In genomic region chr2:75025216-75025615, GRCh38 we compare ENCODE assay signal across 18 cellular contexts.
DNase-seq lines count a peak whose midpoint lies in the region; ATAC-seq and TF ChIP-seq lines count a peak whose summit lies in the region.
"Had no signal": no experiment of that assay in that cellular context is flagged by ENCODE, and none has a peak within 500 bp of the region (broad histone marks: within the 10 kb centered on the region; RNA-seq: fewer than 3 reads in every experiment).

No MANE protein-coding gene starts in this region.

- H3K79me1 ChIP-seq in IMR-90 (ENCODE audit: low read depth in 1 of 2, low read length in 2 of 2) = no peaks in the 10 kb centered on the region
- peaks cover 4% of the 10 kb centered on the region for H3K79me1 ChIP-seq in trophoblast cell (ENCODE audit: low read length)

- H2BK120ac ChIP-seq in IMR-90 (ENCODE audit: low read depth, low read length) (peak overlapping the region; percentile 70), trophoblast cell (ENCODE audit: insufficient read depth, low read length, poor library complexity) (no peak overlapping the region)

- peak overlapping the region; percentile 34; the same call in 1 of the 2 replicates for H3K4ac ChIP-seq in IMR-90 (ENCODE audit: low read depth, low read length)
- H3K4ac ChIP-seq in trophoblast cell (ENCODE audit: low read depth, low read length) = no peak overlapping the region

- H3K4me1 ChIP-seq in IMR-90 (ENCODE audit: control insufficient read depth, insufficient read depth, low read length) = peaks cover 9% of the 10 kb centered on the region
- H3K4me1 ChIP-seq in esophagus muscularis mucosa = no peaks in the 10 kb centered on the region
- H3K4me1 ChIP-seq in trophoblast cell (ENCODE audit: control insufficient read depth in 1 of 2, insufficient read depth in 2 of 2, low read length in 2 of 2) = peaks cover 7 to 11% of the 10 kb centered on the region in 2 experiments

- no peak for TF ChIP-seq POLR2A in IMR-90 (IDR thresholded peaks at IDR 0.05; ENCODE audit: low read depth, low read length)
- no peak for TF ChIP-seq POLR2A in esophagus muscularis mucosa (IDR thresholded peaks at IDR 0.05; ENCODE audit: low read depth)

- no peak overlapping the region for H2BK12ac ChIP-seq in trophoblast cell (ENCODE audit: low read length)

- BruUV-seq in IMR-90 (replicated peaks; lab: Mats Ljungman, UMichigan) = no TSS peak

- H2AK9ac ChIP-seq in IMR-90 (replicated peaks; ENCODE audit: low read depth, low read length, poor library complexity) = no peak overlapping the region

- H4K5ac ChIP-seq in IMR-90 (ENCODE audit: low read depth, low read length) = no peak overlapping the region

- H2BK5ac ChIP-seq in IMR-90 (ENCODE audit: low read depth, low read length, poor library complexity, severe bottlenecking) (no peak overlapping the region), trophoblast cell (ENCODE audit: low read depth, low read length, poor library complexity) (no peak overlapping the region)

- no peaks in the 10 kb centered on the region for H3K79me2 ChIP-seq in trophoblast cell (ENCODE audit: control insufficient read depth, insufficient read depth, low read length, poor library complexity)

- peak overlapping the region; percentile 53 for H2BK20ac ChIP-seq in IMR-90 (ENCODE audit: low read depth, low read length)

- no peaks in the 10 kb centered on the region for H4K20me1 ChIP-seq in IMR-90 (ENCODE audit: insufficient read depth, low read length)
- H4K20me1 ChIP-seq: BLaER1 treated with 17β-estradiol and CSF1 and Interleukin-3, amounts not matched to agents 10 nM and 100 nM had no signal

- DNase-seq in IMR-90 (no peak), esophagus muscularis mucosa (ENCODE audit: extremely low spot score) (peak; percentile 81), trophoblast cell (no peak), NCI-H128 (lab: John Stamatoyannopoulos, UW; ENCODE audit: unreplicated experiment) (no peak)
- no peak for DNase-seq in activated T-cell treated with anti-CD3 and anti-CD28 coated beads, Interleukin-2, amount 50 U/mL, for 1 hour
- DNase-seq: AML-193; Caco-2; Calu3; CD4-positive, alpha-beta T cell; CD8-positive, alpha-beta T cell; DND-41; GDM1 had no signal

- intact Hi-C loops in IMR-90 (cut with micrococcal nuclease) (no loop called here), esophagus muscularis mucosa (cut with DNase I) (no loop called here)

- H3K18ac ChIP-seq in IMR-90 (ENCODE audit: low read depth, low read length) = no peak overlapping the region; the same call in 1 of the 2 replicates
- H3K18ac ChIP-seq in trophoblast cell (ENCODE audit: low read length) = no peak overlapping the region

- H3K9me3 ChIP-seq in IMR-90 (ENCODE audit: control insufficient read depth, insufficient read depth, low read length) = no peaks in the 10 kb centered on the region
- no peaks in the 10 kb centered on the region for H3K9me3 ChIP-seq in esophagus muscularis mucosa
- H3K9me3 ChIP-seq in trophoblast cell (ENCODE audit: insufficient read depth, low read depth, low read length) = no peaks in the 10 kb centered on the region
- H3K9me3 ChIP-seq: A549; BLaER1 treated with 17β-estradiol and CSF1 and Interleukin-3, amounts not matched to agents 10 nM and 100 nM; Caco-2 had no signal

- H3K9me1 ChIP-seq in IMR-90 (ENCODE audit: insufficient read depth, low read length) = peaks cover 2% of the 10 kb centered on the region; the same call in 1 of the 2 replicates

- H4K12ac ChIP-seq in trophoblast cell (ENCODE audit: low read depth, low read length) = no peak overlapping the region

- TF ChIP-seq RAD21 in IMR-90 (IDR thresholded peaks at IDR 0.05; ENCODE audit: low read length) = no peak

- H2BK15ac ChIP-seq in IMR-90 (ENCODE audit: low read depth, low read length) = 0 out of 3 replicates have a peak overlapping the region, but pooled peaks have one; percentile 71

- H4K8ac ChIP-seq in IMR-90 (ENCODE audit: low read depth in 2 of 2, low read length in 2 of 2) (no peak overlapping the region; a peak in 1 of 4 replicates), trophoblast cell (ENCODE audit: low read depth, low read length) (no peak overlapping the region)

- H3K23ac ChIP-seq in IMR-90 (ENCODE audit: low read depth, low read length) = no peak overlapping the region
- H3K23ac ChIP-seq in trophoblast cell (ENCODE audit: low read length) = no peak overlapping the region

- H3K27me3 ChIP-seq in IMR-90 (ENCODE audit: control insufficient read depth, insufficient read depth, low read length) = no peaks in the 10 kb centered on the region
- H3K27me3 ChIP-seq in esophagus muscularis mucosa = no peaks in the 10 kb centered on the region
- H3K27me3 ChIP-seq in trophoblast cell (ENCODE audit: insufficient read depth, low read length) = no peaks in the 10 kb centered on the region
- H3K27me3 ChIP-seq: BLaER1 treated with 17β-estradiol and CSF1 and Interleukin-3, amounts not matched to agents 10 nM and 100 nM had no signal

- H4K91ac ChIP-seq in IMR-90 (ENCODE audit: insufficient read depth, low read depth, low read length) (peak overlapping the region; percentile 28; the same call in 1 of the 2 replicates), trophoblast cell (ENCODE audit: low read depth, low read length) (no peak overlapping the region)

- dilution Hi-C loops in IMR-90 (cut with HindIII; ENCODE audit: low sequenced_read_pairs, unreplicated experiment) = no loop called here

- H2AFZ ChIP-seq in IMR-90 (replicated peaks; ENCODE audit: low read length, poor library complexity) = no peak overlapping the region
- H2AFZ ChIP-seq in trophoblast cell (ENCODE audit: insufficient read depth, low read length, poor library complexity) = no peak overlapping the region

- TF ChIP-seq CTCF in IMR-90 (conservative IDR thresholded peaks at IDR 0.05; ENCODE audit: low read depth, low read length) (no peak), esophagus muscularis mucosa (IDR thresholded peaks at IDR 0.05) (no peak)

- POLR2A ChIA-PET in IMR-90 (lab: Charles Lee; ENCODE audit: unreplicated experiment) = no interaction called here

- H3K9ac ChIP-seq in IMR-90 (ENCODE audit: low read depth, low read length) (no peak overlapping the region), trophoblast cell (ENCODE audit: low read length) (peak overlapping the region; percentile 30)
- H3K9ac ChIP-seq: BLaER1 treated with 17β-estradiol and CSF1 and Interleukin-3, amounts not matched to agents 10 nM and 100 nM had no signal

- H3K36me3 ChIP-seq in IMR-90 (ENCODE audit: control insufficient read depth, insufficient read depth, low read length) (no peaks in the 10 kb centered on the region), esophagus muscularis mucosa (no peaks in the 10 kb centered on the region), trophoblast cell (ENCODE audit: control insufficient read depth in 1 of 2, insufficient read depth in 2 of 2, low read length in 2 of 2) (no peaks in the 10 kb centered on the region)

- no peak overlapping the region for H3K27ac ChIP-seq in IMR-90 (ENCODE audit: insufficient read depth, low read length)
- no peak overlapping the region for H3K27ac ChIP-seq in esophagus muscularis mucosa (replicated peaks in 1 of 4)
- H3K27ac ChIP-seq in trophoblast cell (ENCODE audit: low read depth, low read length) = no peak overlapping the region
- H3K27ac ChIP-seq: 22Rv1; A549; BLaER1 treated with 17β-estradiol and CSF1 and Interleukin-3, amounts not matched to agents 10 nM and 100 nM; C4-2B had no signal

- H2AK5ac ChIP-seq in IMR-90 (ENCODE audit: low read depth, low read length) (no peak overlapping the region; the same call in 1 of the 2 replicates), trophoblast cell (ENCODE audit: low read length) (no peak overlapping the region)

- no peak for ATAC-seq in IMR-90 (ENCODE audit: low read depth)
- no peak for ATAC-seq in HG02678 (IDR thresholded peaks at IDR 0.05; ENCODE audit: unreplicated experiment)
- ATAC-seq: CD8-positive, alpha-beta T cell; GM12878 had no signal

- no peak overlapping the region for H3K56ac ChIP-seq in IMR-90 (ENCODE audit: extremely low read depth, insufficient read depth, low read length)

- CTCF ChIA-PET in IMR-90 (lab: Yijun Ruan, JAX) = no interaction called here

- H3K14ac ChIP-seq in IMR-90 (replicated peaks; ENCODE audit: low read depth, low read length) (peak overlapping the region; percentile 81), trophoblast cell (ENCODE audit: low read length) (no peak overlapping the region)

- no peak overlapping the region for H3K4me2 ChIP-seq in IMR-90 (ENCODE audit: low read depth, low read length)
- H3K4me2 ChIP-seq in trophoblast cell (ENCODE audit: low read length) = no peak overlapping the region
- H3K4me2 ChIP-seq: A549; BLaER1 treated with 17β-estradiol and CSF1 and Interleukin-3, amounts not matched to agents 10 nM and 100 nM had no signal

- H3K4me3 ChIP-seq in IMR-90 (ENCODE audit: insufficient read depth, low read depth, low read length) (no peak overlapping the region), esophagus muscularis mucosa (no peak overlapping the region), trophoblast cell (ENCODE audit: low read depth, low read length) (no peak overlapping the region)
- H3K4me3 ChIP-seq: A549; BLaER1 treated with 17β-estradiol and CSF1 and Interleukin-3, amounts not matched to agents 10 nM and 100 nM; GM12878 had no signal

- in situ Hi-C loops in IMR-90 (cut with MboI; ENCODE audit: low sequenced_read_pairs) = no loop called here

- no peak for TF ChIP-seq EP300 in esophagus muscularis mucosa (IDR thresholded peaks at IDR 0.05)

TF ChIP-seq in IMR-90, 13 proteins besides CTCF, POLR2A, EP300 and RAD21 (continues in another document):
- TF ChIP-seq CEBPB (IDR thresholded peaks at IDR 0.05; ENCODE audit: low read depth, low read length) (no peak), ELK1 (IDR thresholded peaks at IDR 0.05; ENCODE audit: borderline replicate concordance, low read depth, low read length) (no peak), MAFK (IDR thresholded peaks at IDR 0.05; ENCODE audit: low read depth, low read length) (no peak), CHD1 (IDR thresholded peaks at IDR 0.05; ENCODE audit: low read depth, low read length) (no peak), RFX5 (IDR thresholded peaks at IDR 0.05; ENCODE audit: low read depth, low read length) (no peak), SMC3 (IDR thresholded peaks at IDR 0.05; ENCODE audit: low read depth, low read length) (no peak), FOS (IDR thresholded peaks at IDR 0.05; ENCODE audit: low read depth, low read length) (no peak), MXI1 (IDR thresholded peaks at IDR 0.05; ENCODE audit: borderline replicate concordance, low read depth, low read length) (no peak), MAZ (IDR thresholded peaks at IDR 0.05; ENCODE audit: borderline replicate concordance, low read depth, low read length) (no peak)
